ENCODE assay signal across 32 cellular contexts in genomic region chr1:172423336-172423735, GRCh38. TPM values are rescaled to one million over a fixed set of nuclear protein-coding genes. Genes with fewer than 3 reads are reported as not detected.
"Had no signal": no experiment of that assay in that cellular context is flagged by ENCODE, and none has a peak within 500 bp of the region (broad histone marks: within the 10 kb centered on the region; RNA-seq: fewer than 3 reads in every experiment).

No MANE protein-coding gene starts in this region.

- H3K4me3 ChIP-seq: left ventricle myocardium inferior, lung, mucosa of descending colon, ovary, right atrium auricular region, right lobe of liver, smooth muscle cell, tibial nerve, upper lobe of left lung, vagina had no signal

- H3K9me3 Mint-ChIP-seq: immature natural killer cell; memory B cell; naive thymus-derived CD4-positive, alpha-beta T cell; natural killer cell treated with Interleukin-12 subunit alpha and Interleukin-12 subunit beta and Interleukin-15 and Interleukin-18, amount 100 ng/mL, for 72 hours; stimulated activated memory B cell treated with anti-CD40 and anti-IgM and Interleukin-4, amounts not matched to agents 10 μg/mL and 1 μg/mL and 100 μg/mL, for 72 hours; stimulated activated naive CD8-positive, alpha-beta T cell treated with anti-CD3 and anti-CD28 coated beads, Interleukin-15, amount 100 ng/mL, for 72 hours had no signal

- H3K27ac ChIP-seq: left ventricle myocardium inferior, ovary, right atrium auricular region, right lobe of liver, tibial nerve, upper lobe of left lung, vagina had no signal

- DNase-seq: immature natural killer cell; left ventricle myocardium inferior; midbrain; mucosa of descending colon; naive thymus-derived CD4-positive, alpha-beta T cell; ovary; right lobe of liver; stimulated activated CD4-positive, alpha-beta T cell treated with anti-CD3 and anti-CD28 coated beads, Interleukin-1b, Interleukin-23, amount 100 ng/mL, for 48 hours; stimulated activated CD4-positive, alpha-beta T cell treated with anti-CD3 and anti-CD28 coated beads, Interleukin-2, amount 100 ng/mL, for 48 hours; stimulated activated CD4-positive, alpha-beta T cell treated with anti-CD3 and anti-CD28 coated beads, Interleukin-4, amount 100 ng/mL, for 4 hours; stimulated activated CD8-positive, alpha-beta memory T cell treated with anti-CD3 and anti-CD28 coated beads, Interleukin-4, amount 100 ng/mL, for 48 hours; stimulated activated naive CD4-positive, alpha-beta T cell treated with Interleukin-2 at 50 U/mL for 16 hours; stimulated activated naive CD8-positive, alpha-beta T cell treated with anti-CD3 and anti-CD28 coated beads, Interleukin-15, amount 100 ng/mL, for 72 hours; substantia nigra; upper lobe of left lung had no signal

- H3K36me3 ChIP-seq: left ventricle myocardium inferior, ovary, right atrium auricular region, right lobe of liver, tibial nerve, upper lobe of left lung, vagina had no signal

- H3K36me3 Mint-ChIP-seq: immature natural killer cell; memory B cell; natural killer cell treated with Interleukin-12 subunit alpha and Interleukin-12 subunit beta and Interleukin-15 and Interleukin-18, amount 100 ng/mL, for 72 hours had no signal

- H3K9me3 ChIP-seq: left ventricle myocardium inferior, mucosa of descending colon, ovary, right atrium auricular region, right lobe of liver, tibial nerve, upper lobe of left lung, vagina had no signal

- H3K27me3 Mint-ChIP-seq: memory B cell; naive thymus-derived CD4-positive, alpha-beta T cell; natural killer cell treated with Interleukin-12 subunit alpha and Interleukin-12 subunit beta and Interleukin-15 and Interleukin-18, amount 100 ng/mL, for 72 hours; progenitor cell of endocrine pancreas; stimulated activated memory B cell treated with anti-CD40 and anti-IgM and Interleukin-4, amounts not matched to agents 10 μg/mL and 1 μg/mL and 100 μg/mL, for 72 hours had no signal

- H3K4me1 Mint-ChIP-seq: immature natural killer cell; stimulated activated memory B cell treated with anti-CD40 and anti-IgM and Interleukin-4, amounts not matched to agents 10 μg/mL and 1 μg/mL and 100 μg/mL, for 72 hours; stimulated activated naive CD8-positive, alpha-beta T cell treated with anti-CD3 and anti-CD28 coated beads, Interleukin-15, amount 100 ng/mL, for 72 hours had no signal

- ATAC-seq: mucosa of descending colon; naive thymus-derived CD4-positive, alpha-beta T cell; natural killer cell treated with Interleukin-12 subunit alpha and Interleukin-12 subunit beta and Interleukin-15 and Interleukin-18, amount 100 ng/mL, for 72 hours; right lobe of liver; stimulated activated memory B cell treated with anti-CD40 and anti-IgM and Interleukin-4, amounts not matched to agents 10 μg/mL and 1 μg/mL and 100 μg/mL, for 72 hours; stimulated activated naive CD8-positive, alpha-beta T cell treated with anti-CD3 and anti-CD28 coated beads, Interleukin-15, amount 100 ng/mL, for 72 hours had no signal

- H3K4me1 ChIP-seq: right atrium auricular region, right lobe of liver, vagina had no signal

- H3K4me2 ChIP-seq: smooth muscle cell had no signal

- H3K4me3 Mint-ChIP-seq: immature natural killer cell; memory B cell; natural killer cell treated with Interleukin-12 subunit alpha and Interleukin-12 subunit beta and Interleukin-15 and Interleukin-18, amount 100 ng/mL, for 72 hours; stimulated activated memory B cell treated with anti-CD40 and anti-IgM and Interleukin-4, amounts not matched to agents 10 μg/mL and 1 μg/mL and 100 μg/mL, for 72 hours; stimulated activated naive CD8-positive, alpha-beta T cell treated with anti-CD3 and anti-CD28 coated beads, Interleukin-15, amount 100 ng/mL, for 72 hours had no signal

- H3K27me3 ChIP-seq: ovary, right atrium auricular region, right lobe of liver, tibial nerve, upper lobe of left lung, vagina had no signal

- H3K27ac Mint-ChIP-seq: immature natural killer cell; memory B cell; natural killer cell treated with Interleukin-12 subunit alpha and Interleukin-12 subunit beta and Interleukin-15 and Interleukin-18, amount 100 ng/mL, for 72 hours; progenitor cell of endocrine pancreas; stimulated activated memory B cell treated with anti-CD40 and anti-IgM and Interleukin-4, amounts not matched to agents 10 μg/mL and 1 μg/mL and 100 μg/mL, for 72 hours; stimulated activated naive CD8-positive, alpha-beta T cell treated with anti-CD3 and anti-CD28 coated beads, Interleukin-15, amount 100 ng/mL, for 72 hours had no signal

RNA-seq across cellular contexts. Expression of gene C1orf105, which starts 2.9 kb away (rescaled TPM):
- total RNA-seq: kidney epithelial cell; lung; mesenteric fat pad; mucosa of descending colon; natural killer cell treated with Interleukin-12 subunit alpha and Interleukin-12 subunit beta and Interleukin-15 and Interleukin-18, amount 100 ng/mL, for 72 hours; omental fat pad; ovary; progenitor cell of endocrine pancreas; pulmonary artery endothelial cell; renal cortical epithelial cell; smooth muscle cell; temporal lobe; tibial nerve; upper lobe of left lung; vagina had no signal
- polyA plus RNA-seq: immature natural killer cell; lung; naive thymus-derived CD4-positive, alpha-beta T cell; neural cell; ovary; smooth muscle cell; urinary bladder had no signal
